Comparison of ENCODE assay signal across 9 cellular contexts in the genomic region with DNA sequence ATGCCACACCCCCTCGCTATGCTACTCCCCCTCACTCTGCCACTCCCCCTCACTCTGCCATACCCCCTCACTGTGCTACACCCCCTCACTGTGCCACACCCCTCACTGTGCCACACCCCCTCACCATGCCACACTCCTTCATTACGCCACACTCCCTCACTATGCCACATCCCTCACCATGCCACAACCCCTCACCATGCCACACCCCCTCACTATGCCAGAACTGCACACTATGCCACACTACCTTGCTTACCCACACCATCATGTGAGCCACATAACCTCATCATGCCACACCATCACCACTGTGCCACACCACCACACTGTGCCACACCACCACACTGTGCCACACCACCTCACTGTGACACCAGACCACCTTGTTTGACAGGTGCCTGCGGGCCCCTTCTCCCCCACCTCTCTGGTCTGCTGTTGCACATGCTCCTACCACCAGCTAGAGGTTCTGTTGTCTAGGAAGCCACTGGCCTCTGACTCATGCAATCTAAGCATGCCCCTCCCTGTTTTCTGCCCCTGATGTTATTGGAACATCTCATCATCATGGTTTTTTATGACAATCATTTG. TPM values are rescaled to one million over a fixed set of nuclear protein-coding genes. Genes with fewer than 3 reads are reported as not detected.
A peak's percentile ranks its signal among the peaks of the same experiment; 100 is the strongest.
DNase-seq lines count a peak whose midpoint lies in the region; ATAC-seq and TF ChIP-seq lines count a peak whose summit lies in the region.
"Had no signal": no experiment of that assay in that cellular context is flagged by ENCODE, and none has a peak within 500 bp of the region (broad histone marks: within the 10 kb centered on the region; RNA-seq: fewer than 3 reads in every experiment).

No MANE protein-coding gene starts in this region.

- H3K27me3 Mint-ChIP-seq in MCF 10A (ENCODE audit: insufficient read depth, unreplicated experiment) (peaks cover 21% of the 10 kb centered on the region), glutamatergic neuron (ENCODE audit: unreplicated experiment) (peaks cover 7% of the 10 kb centered on the region)
- no peaks in the 10 kb centered on the region for H3K27me3 Mint-ChIP-seq in activated T-cell treated with anti-CD3 and anti-CD28 coated beads, Interleukin-2, amount 50 U/mL, for 4 hours (ENCODE audit: low read depth)

- H3K36me3 ChIP-seq in breast epithelium (no peaks in the 10 kb centered on the region), thymus (ENCODE audit: control insufficient read depth, insufficient read depth) (no peaks in the 10 kb centered on the region)

- WGBS in thymus, result 95% methylated on average over 3 of the region's 3 CpGs

- CTCF ChIA-PET in MCF 10A (lab: Yijun Ruan, JAX), result interaction anchor here (0.7 kb wide), 1 partner anchor 73 kb away, joined by 3 read pairs; no protein-coding TSS in a partner anchor

- H3K27ac Mint-ChIP-seq in MCF 10A (ENCODE audit: low read depth, unreplicated experiment) (no peak overlapping the region), glutamatergic neuron (ENCODE audit: unreplicated experiment) (peak overlapping the region; percentile 15)
- H3K27ac Mint-ChIP-seq: CD14-positive monocyte had no signal

- no TSS peak for BruUV-seq in MCF 10A (replicated peaks; lab: Mats Ljungman, UMichigan)

- no peak for TF ChIP-seq CTCF in MCF 10A (IDR thresholded peaks at IDR 0.05; ENCODE audit: unreplicated experiment)
- TF ChIP-seq CTCF in breast epithelium (IDR thresholded peaks at IDR 0.05), result no peak
- no peak for TF ChIP-seq CTCF in glutamatergic neuron (IDR thresholded peaks at IDR 0.05; ENCODE audit: partially characterized antibody, unreplicated experiment)

- POLR2A ChIA-PET in MCF 10A (lab: Yijun Ruan, JAX), result no interaction called here

- H3K4me1 Mint-ChIP-seq in MCF 10A (ENCODE audit: insufficient read depth, unreplicated experiment) (peaks cover 24% of the 10 kb centered on the region), glutamatergic neuron (ENCODE audit: low read depth, unreplicated experiment) (peaks cover 32% of the 10 kb centered on the region)
- peaks cover 76% of the 10 kb centered on the region for H3K4me1 Mint-ChIP-seq in activated T-cell treated with anti-CD3 and anti-CD28 coated beads, Interleukin-2, amount 50 U/mL, for 4 hours (ENCODE audit: low read depth)
- H3K4me1 Mint-ChIP-seq: CD14-positive monocyte had no signal

- H3K4me1 ChIP-seq in breast epithelium, result no peaks in the 10 kb centered on the region
- peaks cover 26% of the 10 kb centered on the region for H3K4me1 ChIP-seq in thymus (ENCODE audit: control insufficient read depth, insufficient read depth, low read length)

- DNase-seq in MCF 10A (ENCODE audit: unreplicated experiment) (peak; percentile 64), breast epithelium (ENCODE audit: low spot score in 2 of 2) (no peak), glutamatergic neuron (no peak), superior temporal gyrus (ENCODE audit: extremely low spot score) (no peak)
- DNase-seq in activated T-cell treated with anti-CD3 and anti-CD28 coated beads, Interleukin-2, amount 50 U/mL, for 4 hours, result peak; percentile 12

- H3K9me3 Mint-ChIP-seq in MCF 10A (ENCODE audit: unreplicated experiment), result no peaks in the 10 kb centered on the region
- no peaks in the 10 kb centered on the region for H3K9me3 Mint-ChIP-seq in activated T-cell treated with anti-CD3 and anti-CD28 coated beads, Interleukin-2, amount 50 U/mL, for 4 hours
- H3K9me3 Mint-ChIP-seq in glutamatergic neuron (ENCODE audit: unreplicated experiment), result peaks cover 5% of the 10 kb centered on the region
- H3K9me3 Mint-ChIP-seq: CD14-positive monocyte had no signal

- no peak for TF ChIP-seq POLR2A in breast epithelium (IDR thresholded peaks at IDR 0.05)

- H3K9me3 ChIP-seq in breast epithelium (no peaks in the 10 kb centered on the region), thymus (ENCODE audit: control insufficient read depth) (no peaks in the 10 kb centered on the region)

- ATAC-seq in activated T-cell treated with anti-CD3 and anti-CD28 coated beads, Interleukin-2, amount 50 U/mL, for 4 hours, result peak; percentile 44 to 47
- ATAC-seq in HG02623 (IDR thresholded peaks at IDR 0.05; ENCODE audit: unreplicated experiment) (no peak), GM18502 (IDR thresholded peaks at IDR 0.05; ENCODE audit: poor library complexity, unreplicated experiment) (no peak)

- intact Hi-C loops in MCF 10A (cut with micrococcal nuclease) (no loop called here), breast epithelium (cut with DNase I; ENCODE audit: low total_unique reads) (no loop called here)

- H3K4me3 Mint-ChIP-seq in MCF 10A (ENCODE audit: unreplicated experiment), result no peak overlapping the region
- H3K4me3 Mint-ChIP-seq in activated T-cell treated with anti-CD3 and anti-CD28 coated beads, Interleukin-2, amount 50 U/mL, for 4 hours, result peak overlapping the region; percentile 40
- peak overlapping the region; percentile 36 for H3K4me3 Mint-ChIP-seq in glutamatergic neuron (ENCODE audit: unreplicated experiment)
- H3K4me3 Mint-ChIP-seq: CD14-positive monocyte had no signal

- H3K4me3 ChIP-seq in breast epithelium (no peak overlapping the region), thymus (ENCODE audit: low read length) (no peak overlapping the region)

- H3K36me3 Mint-ChIP-seq in MCF 10A (ENCODE audit: insufficient read depth, unreplicated experiment), result no peaks in the 10 kb centered on the region
- H3K36me3 Mint-ChIP-seq in activated T-cell treated with anti-CD3 and anti-CD28 coated beads, Interleukin-2, amount 50 U/mL, for 4 hours (ENCODE audit: insufficient read depth), result no peaks in the 10 kb centered on the region
- H3K36me3 Mint-ChIP-seq in glutamatergic neuron (ENCODE audit: unreplicated experiment), result no peaks in the 10 kb centered on the region
- H3K36me3 Mint-ChIP-seq: CD14-positive monocyte had no signal

- H3K27me3 ChIP-seq in breast epithelium (no peaks in the 10 kb centered on the region), thymus (ENCODE audit: control insufficient read depth, insufficient read depth) (no peaks in the 10 kb centered on the region)

- H3K27ac ChIP-seq in breast epithelium, result no peak overlapping the region
- peak overlapping the region; percentile 49 for H3K27ac ChIP-seq in thymus (ENCODE audit: low read depth)

RNA-seq across cellular contexts. Expression of a gene that starts 22.0 kb away (rescaled TPM):
- total RNA-seq in MCF 10A (2022) (0.17 and 0.33 TPM in 2 replicates), breast epithelium (not detected), glutamatergic neuron (ENCODE audit: unreplicated experiment) (26.1 TPM)
- total RNA-seq in activated T-cell treated with anti-CD3 and anti-CD28 coated beads, Interleukin-2, amount 50 U/mL, for 4 hours, result not detected
- 0.07 TPM for polyA plus RNA-seq in thymus
- polyA plus RNA-seq: CD14-positive monocyte had no signal

Comparison
In these comparisons a context has a peak if more than half of its experiments do, and no peak if none do; other contexts are left out.
1. DNase-seq: peak in MCF 10A (single experiment) and activated T-cell treated with anti-CD3 and anti-CD28 coated beads, Interleukin-2, amount 50 U/mL, for 4 hours (single experiment); none in breast epithelium (0 of 2), glutamatergic neuron (single experiment) and superior temporal gyrus (single experiment).
2. ATAC-seq: peak in activated T-cell treated with anti-CD3 and anti-CD28 coated beads, Interleukin-2, amount 50 U/mL, for 4 hours (2 of 2); none in HG02623 (single experiment) and GM18502 (single experiment).
3. RNA of a gene that starts 22.0 kb away (total RNA-seq): 26.1 TPM in glutamatergic neuron (single experiment); 0.17 to 0.33 TPM in MCF 10A, not detected in breast epithelium and not detected in activated T-cell treated with anti-CD3 and anti-CD28 coated beads, Interleukin-2, amount 50 U/mL, for 4 hours; every median in the first group is over 10 times any median in the second.